Comparison of ENCODE assay signal across 15 cellular contexts in the genomic region with DNA sequence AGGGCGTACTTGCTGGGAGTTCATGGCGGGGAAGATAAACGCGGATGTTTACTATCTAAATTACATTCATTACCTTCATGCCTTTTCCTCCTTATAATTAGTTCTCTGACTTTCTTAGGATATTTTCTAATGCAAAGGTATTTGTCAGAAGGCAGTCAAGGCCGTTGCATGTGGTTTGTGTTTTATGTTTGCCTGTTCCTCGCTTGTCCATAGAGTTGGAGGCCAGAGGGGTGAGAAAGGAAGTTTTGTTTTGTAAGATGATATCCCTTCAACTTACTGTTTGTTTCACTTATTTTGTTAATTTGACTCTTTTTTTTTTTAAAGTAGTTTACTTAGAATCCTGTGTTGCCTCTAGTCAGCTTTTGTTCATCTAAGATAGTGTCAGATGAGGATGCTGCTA. TPM values are rescaled to one million over a fixed set of nuclear protein-coding genes. Genes with fewer than 3 reads are reported as not detected.
A peak's percentile ranks its signal among the peaks of the same experiment; 100 is the strongest.
DNase-seq lines count a peak whose midpoint lies in the region; ATAC-seq and TF ChIP-seq lines count a peak whose summit lies in the region.
"Had no signal": no experiment of that assay in that cellular context is flagged by ENCODE, and none has a peak within 500 bp of the region (broad histone marks: within the 10 kb centered on the region; RNA-seq: fewer than 3 reads in every experiment).

No MANE protein-coding gene starts in this region.

- H3K9me3 ChIP-seq in AG04450 (ENCODE audit: control insufficient read depth, insufficient read depth, low read length) (no peaks in the 10 kb centered on the region), SJCRH30 (replicated peaks) (no peaks in the 10 kb centered on the region), skeletal muscle tissue (ENCODE audit: control insufficient read depth in 3 of 3, low read length in 3 of 3) (no peaks in the 10 kb centered on the region)

- TF ChIP-seq CTCF in AG04450 (IDR thresholded peaks at IDR 0.05; ENCODE audit: low read depth, low read length) = no peak

- H3K4me1 ChIP-seq in SJCRH30 = peaks cover 14% of the 10 kb centered on the region
- H3K4me1 ChIP-seq in skeletal muscle tissue (ENCODE audit: control insufficient read depth in 3 of 3, insufficient read depth in 3 of 3, low read length in 3 of 3) = peaks cover 5 to 12% (median 9%) of the 10 kb centered on the region in 3 donors

- POLR2A ChIA-PET in AG04450 (lab: Yijun Ruan, JAX) = interaction anchor here (0.6 to 2.0 kb wide), 8 partner anchors 20 to 176 kb away, joined by 4 to 12 read pairs (median 8); no protein-coding TSS in a partner anchor

- H3K27me3 ChIP-seq in AG04450 (ENCODE audit: control insufficient read depth, insufficient read depth, low read length) (no peaks in the 10 kb centered on the region), SJCRH30 (no peaks in the 10 kb centered on the region), skeletal muscle tissue (ENCODE audit: control insufficient read depth in 3 of 3, insufficient read depth in 3 of 3, low read length in 3 of 3) (peaks cover 0 to 8% (median 6%) of the 10 kb centered on the region in 3 donors)

- ATAC-seq in GM19324 (IDR thresholded peaks at IDR 0.05; ENCODE audit: low FRiP score, unreplicated experiment) (no peak), GM19395 (IDR thresholded peaks at IDR 0.05; ENCODE audit: unreplicated experiment) (no peak), HG02759 (IDR thresholded peaks at IDR 0.05; ENCODE audit: unreplicated experiment) (no peak), HG03354 (IDR thresholded peaks at IDR 0.05; ENCODE audit: poor library complexity, severe bottlenecking, unreplicated experiment) (no peak)
- ATAC-seq: sciatic nerve; stimulated activated memory B cell treated with anti-CD40 and anti-IgM and Interleukin-4, amounts not matched to agents 10 μg/mL and 1 μg/mL and 100 μg/mL, for 72 hours; T-helper 17 cell had no signal

- H3K9ac ChIP-seq in skeletal muscle tissue (ENCODE audit: low read depth in 1 of 3, low read length in 3 of 3) = no peak overlapping the region
- H3K9ac ChIP-seq: GM23248 had no signal

- H3K4me3 ChIP-seq in AG04450 (ENCODE audit: low read depth, low read length) (no peak overlapping the region), SJCRH30 (peak overlapping the region; percentile 11; the same call in 1 of the 2 replicates), skeletal muscle tissue (ENCODE audit: low read length in 3 of 3) (peak overlapping the region in 1 of 3 donors; percentile 34)
- H3K4me3 ChIP-seq: GM23248 had no signal

- CTCF ChIA-PET in AG04450 (lab: Charles Lee) = interaction anchor here (0.7 to 1.3 kb wide), 4 partner anchors 106 to 529 kb away, joined by 3 read pairs; no protein-coding TSS in a partner anchor

- peak overlapping the region; percentile 91 for H3K27ac ChIP-seq in AG04450 (ENCODE audit: low read depth, low read length)
- H3K27ac ChIP-seq in SJCRH30 = peak overlapping the region; percentile 22; the same call in 1 of the 2 replicates
- H3K27ac ChIP-seq in skeletal muscle tissue (ENCODE audit: low read depth, low read length) = peak overlapping the region; percentile 14

- DNase-seq in AG04450 (ENCODE audit: low read depth, low spot score) (no peak), SJCRH30 (no peak), iris pigment epithelial cell (ENCODE audit: low read depth) (peak; percentile 73)
- DNase-seq: NCI-H146, NCI-H524, nephron progenitor cell, T-helper 17 cell had no signal

- H3K36me3 ChIP-seq in SJCRH30 = no peaks in the 10 kb centered on the region
- H3K36me3 ChIP-seq in skeletal muscle tissue (ENCODE audit: control insufficient read depth in 3 of 3, insufficient read depth in 3 of 3, low read length in 3 of 3) = no peaks in the 10 kb centered on the region

RNA-seq across cellular contexts. Expression of a gene that starts 4.0 kb away (rescaled TPM):
- 768 and 955 TPM in 2 replicates for polyA plus RNA-seq in AG04450 (2011; rRNA removed)
- polyA minus RNA-seq in AG04450 (2011; rRNA and poly(A)+ RNA removed) = 515 and 518 TPM in 2 replicates
- 2.3 TPM in 2 replicates for total RNA-seq in SJCRH30 (2014; rRNA removed; shearing (Covaris generic))
- total RNA-seq in skeletal muscle tissue = 29.7 TPM

Comparison
In these comparisons a context has a peak if more than half of its experiments do, and no peak if none do; other contexts are left out.
1. H3K27ac ChIP-seq: peak in every context shown above with its lines; median percentile 91 in AG04450; 22 in SJCRH30; 14 in skeletal muscle tissue.